20 cellular contexts compared by ENCODE assay signal in genomic region chr4:20126906-20127305, GRCh38.
DNase-seq lines count a peak whose midpoint lies in the region; ATAC-seq, FAIRE-seq and TF ChIP-seq lines count a peak whose summit lies in the region.
"Had no signal": no experiment of that assay in that cellular context is flagged by ENCODE, and none has a peak within 500 bp of the region (broad histone marks: within the 10 kb centered on the region; RNA-seq: fewer than 3 reads in every experiment).

No MANE protein-coding gene starts in this region.

- no peaks in the 10 kb centered on the region for H3K27me3 ChIP-seq in mammary epithelial cell (ENCODE audit: insufficient read depth, low read length)
- no peaks in the 10 kb centered on the region for H3K27me3 ChIP-seq in keratinocyte (ENCODE audit: control insufficient read depth, extremely low read depth, insufficient read depth, low read length)
- no peaks in the 10 kb centered on the region for H3K27me3 ChIP-seq in spleen (replicated peaks in 1 of 7)
- H3K27me3 ChIP-seq: neutrophil had no signal

- H3K9ac ChIP-seq in mammary epithelial cell (ENCODE audit: insufficient read depth, low read length): no peak overlapping the region
- H3K9ac ChIP-seq in keratinocyte (ENCODE audit: control insufficient read depth, extremely low read depth, insufficient read depth, low read length): no peak overlapping the region

- dilution Hi-C loops in mammary epithelial cell (cut with HindIII; ENCODE audit: low sequenced_read_pairs) (no loop called here), keratinocyte (cut with MboI; ENCODE audit: extremely low pct_ligation_motif_present, low sequenced_read_pairs) (no loop called here)

- H3K79me2 ChIP-seq in mammary epithelial cell (ENCODE audit: insufficient read depth, low read length): no peaks in the 10 kb centered on the region
- no peaks in the 10 kb centered on the region for H3K79me2 ChIP-seq in keratinocyte (ENCODE audit: control insufficient read depth, insufficient read depth, low read length)

- H3K36me3 ChIP-seq in mammary epithelial cell (ENCODE audit: insufficient read depth, low read length): no peaks in the 10 kb centered on the region
- H3K36me3 ChIP-seq in keratinocyte (ENCODE audit: control insufficient read depth in 2 of 2, extremely low read depth in 1 of 2, insufficient read depth in 2 of 2, low read length in 2 of 2): no peaks in the 10 kb centered on the region
- H3K36me3 ChIP-seq in spleen: no peaks in the 10 kb centered on the region
- H3K36me3 ChIP-seq: neutrophil, thoracic aorta had no signal

- H3K27ac ChIP-seq in mammary epithelial cell (ENCODE audit: insufficient read depth, low read depth, low read length): no peak overlapping the region
- no peak overlapping the region for H3K27ac ChIP-seq in keratinocyte (ENCODE audit: control insufficient read depth, insufficient read depth, low read length)
- no peak overlapping the region for H3K27ac ChIP-seq in spleen
- H3K27ac ChIP-seq: neutrophil, thoracic aorta had no signal

- intact Hi-C loops in mammary epithelial cell (cut with micrococcal nuclease) (no loop called here), spleen (cut with DNase I; ENCODE audit: low total_unique reads) (no loop called here)

- in situ Hi-C loops in mammary epithelial cell (cut with MboI; ENCODE audit: low sequenced_read_pairs in 2 of 2): no loop called here
- in situ Hi-C loops in GM13977 (cut with MboI; ENCODE audit: low pct_unique_long_range_greater_than_20kb, low sequenced_read_pairs, unreplicated experiment): no loop called here

- peak; percentile 57 for FAIRE-seq in keratinocyte (lab: Jason Lieb, UNC)
- FAIRE-seq: HepG2 had no signal

- TF ChIP-seq CTCF in AG10803 (conservative IDR thresholded peaks at IDR 0.05; ENCODE audit: low read length) (no peak), mammary epithelial cell (conservative IDR thresholded peaks at IDR 0.05 in 1 of 2, IDR thresholded peaks at IDR 0.05 in 1 of 2; ENCODE audit: extremely low read depth in 1 of 2, insufficient read depth in 1 of 2, low read depth in 1 of 2, low read length in 2 of 2) (no peak), keratinocyte (optimal IDR thresholded peaks at IDR 0.05 in 1 of 3, IDR thresholded peaks at IDR 0.05 in 1 of 3, conservative IDR thresholded peaks at IDR 0.05 in 1 of 3; ENCODE audit: extremely low read depth in 1 of 3, insufficient read depth in 2 of 3, low read length in 3 of 3) (no peak), GM13977 (IDR thresholded peaks at IDR 0.05; ENCODE audit: extremely low read depth, insufficient read depth, missing control alignments) (no peak), spleen (IDR thresholded peaks at IDR 0.05 in 8 of 11, conservative IDR thresholded peaks at IDR 0.05 in 3 of 11) (no peak)

- H3K4me1 ChIP-seq in mammary epithelial cell (ENCODE audit: insufficient read depth, low read length) (no peaks in the 10 kb centered on the region), keratinocyte (ENCODE audit: control insufficient read depth, extremely low read depth, insufficient read depth, low read length) (peaks cover 4% of the 10 kb centered on the region), spleen (no peaks in the 10 kb centered on the region)

- H2AFZ ChIP-seq in mammary epithelial cell (ENCODE audit: low read depth, low read length) (no peak overlapping the region), keratinocyte (ENCODE audit: control insufficient read depth, low read length) (no peak overlapping the region)

- no peak for ATAC-seq in GM18907 (IDR thresholded peaks at IDR 0.05; ENCODE audit: unreplicated experiment)
- ATAC-seq: activated T-cell treated with anti-CD3 and anti-CD28 coated beads, Interleukin-2, amount 50 U/mL, for 72 hours; HepG2 had no signal

- DNase-seq in AG10803 (ENCODE audit: low read depth) (peak; percentile 59), HT1080 (ENCODE audit: low read depth) (peak; percentile 61), mammary epithelial cell (peak; percentile 11), keratinocyte (ENCODE audit: low read depth, low spot score) (peak; percentile 32), NCI-H2196 (lab: John Stamatoyannopoulos, UW; ENCODE audit: unreplicated experiment) (no peak), GM13977 (ENCODE audit: low spot score) (no peak), spleen (no peak)
- DNase-seq: activated CD4-positive, CD25-positive, alpha-beta regulatory T cell treated with anti-CD3 and anti-CD28 coated beads, Interleukin-2, amount 50 U/mL, for 72 hours; activated T-cell treated with anti-CD3 and anti-CD28 coated beads, Interleukin-2, amount 50 U/mL, for 72 hours; dermis blood vessel endothelial cell; glutamatergic neuron; MM.1S; NCI-H446; retina; RPMI8226; stimulated activated CD4-positive, alpha-beta T cell treated with anti-CD3 and anti-CD28 coated beads, Interleukin-15, amount 100 ng/mL, for 24 hours had no signal

- H4K20me1 ChIP-seq in mammary epithelial cell (ENCODE audit: insufficient read depth, low read length): no peaks in the 10 kb centered on the region
- no peaks in the 10 kb centered on the region for H4K20me1 ChIP-seq in keratinocyte (ENCODE audit: control insufficient read depth, extremely low read depth, insufficient read depth, low read length)

- CTCF ChIA-PET in mammary epithelial cell (lab: Charles Lee; ENCODE audit: low non-redundant PET): no interaction called here

- no TSS peak for BruUV-seq in mammary epithelial cell (replicated peaks; lab: Mats Ljungman, UMichigan)

- H3K9me3 ChIP-seq in mammary epithelial cell (replicated peaks; ENCODE audit: insufficient read depth, low read length): no peaks in the 10 kb centered on the region
- no peaks in the 10 kb centered on the region for H3K9me3 ChIP-seq in keratinocyte (ENCODE audit: control insufficient read depth, low read depth, low read length)
- H3K9me3 ChIP-seq in spleen: no peaks in the 10 kb centered on the region
- H3K9me3 ChIP-seq: neutrophil, thoracic aorta had no signal

- H3K9me1 ChIP-seq in keratinocyte (ENCODE audit: control insufficient read depth, extremely low read depth, insufficient read depth, low read length): no peaks in the 10 kb centered on the region

- H3K4me2 ChIP-seq in mammary epithelial cell (ENCODE audit: insufficient read depth, low read depth, low read length) (no peak overlapping the region), keratinocyte (ENCODE audit: control insufficient read depth, extremely low read depth, insufficient read depth, low read depth, low read length) (no peak overlapping the region)

- WGBS in mammary epithelial cell (ENCODE audit: low coverage, missing lambda C conversion rate): 100% methylated on average over 1 of the region's 1 CpG
- 83 to 100% (median 91%) methylated on average over 1 of the region's 1 CpG for WGBS in spleen, 5 donors

- no peak for TF ChIP-seq POLR2A in spleen (IDR thresholded peaks at IDR 0.05)

- no peak overlapping the region for H3K4me3 ChIP-seq in AG10803 (ENCODE audit: low read length)
- H3K4me3 ChIP-seq in mammary epithelial cell (replicated peaks in 1 of 3; ENCODE audit: insufficient read depth in 1 of 3, low read depth in 2 of 3, low read length in 3 of 3): no peak overlapping the region
- H3K4me3 ChIP-seq in keratinocyte (ENCODE audit: control insufficient read depth in 2 of 3, extremely low read depth in 1 of 3, insufficient read depth in 2 of 3, low read depth in 1 of 3, low read length in 3 of 3): no peak overlapping the region
- H3K4me3 ChIP-seq in spleen: no peak overlapping the region
- H3K4me3 ChIP-seq: thoracic aorta had no signal

Comparison
In these comparisons a context has a peak if more than half of its experiments do, and no peak if none do; other contexts are left out.
1. DNase-seq: peak in AG10803 (single experiment), HT1080 (single experiment), mammary epithelial cell (single experiment) and keratinocyte (single experiment); none in NCI-H2196 (single experiment), GM13977 (single experiment) and spleen (single experiment).